Comparison of ENCODE assay signal across 21 cellular contexts in genomic region chr18:60585670-60586069, GRCh38.
"Had no signal": no experiment of that assay in that cellular context is flagged by ENCODE, and none has a peak within 500 bp of the region (broad histone marks: within the 10 kb centered on the region; RNA-seq: fewer than 3 reads in every experiment).

No MANE protein-coding gene starts in this region.

- DNase-seq: activated B cell treated with CpG ODN at 0.5 μM for 24 hours; activated CD4-positive, alpha-beta T cell treated with anti-CD3 and anti-CD28 coated beads for 48 hours; activated CD8-positive, alpha-beta memory T cell treated with anti-CD3 and anti-CD28 coated beads, Interleukin-2, amount 50 U/mL, for 4 hours; activated CD8-positive, alpha-beta T cell treated with anti-CD3 and anti-CD28 coated beads, Interleukin-2, amount 10 ng/mL, durations not matched to agents 7 days and 5 days; activated gamma-delta T cell; activated T-cell treated with anti-CD3 and anti-CD28 coated beads, Interleukin-2, amount 50 U/mL, for 72 hours; amniotic stem cell; colonic mucosa; effector CD4-positive, alpha-beta T cell; esophagus squamous epithelium; mammary epithelial cell; mucosa of descending colon; naive thymus-derived CD4-positive, alpha-beta T cell; ovary; stimulated activated CD4-positive, alpha-beta T cell treated with anti-CD3 and anti-CD28 coated beads, Interleukin-2, amount 100 ng/mL, for 24 hours; stomach had no signal

- H3K4me3 ChIP-seq: colonic mucosa, esophagus squamous epithelium, hepatocyte, mucosa of descending colon, ovary, stomach, thoracic aorta had no signal

- H3K27ac ChIP-seq: colonic mucosa, esophagus squamous epithelium, hepatocyte, ovary, stomach, thoracic aorta had no signal

- H3K36me3 ChIP-seq: colonic mucosa, esophagus squamous epithelium, ovary, stomach, thoracic aorta had no signal

- H3K27ac Mint-ChIP-seq: activated B cell treated with CpG ODN at 0.5 μM for 24 hours; activated CD8-positive, alpha-beta T cell treated with anti-CD3 and anti-CD28 coated beads, Interleukin-2, amount 10 ng/mL, durations not matched to agents 7 days and 5 days; activated naive CD4-positive, alpha-beta T cell treated with anti-CD3 and anti-CD28 coated beads, Interleukin-2, amount 50 U/mL, for 72 hours; activated T-cell treated with anti-CD3 and anti-CD28 coated beads, Interleukin-2, amount 50 U/mL, for 72 hours; naive thymus-derived CD4-positive, alpha-beta T cell had no signal

- H2AFZ ChIP-seq: hepatocyte had no signal

- H3K36me3 Mint-ChIP-seq: activated naive CD4-positive, alpha-beta T cell treated with anti-CD3 and anti-CD28 coated beads, Interleukin-2, amount 50 U/mL, for 72 hours; naive thymus-derived CD4-positive, alpha-beta T cell had no signal

- H3K79me2 ChIP-seq: hepatocyte had no signal

- ATAC-seq: activated CD8-positive, alpha-beta T cell treated with anti-CD3 and anti-CD28 coated beads, Interleukin-2, amount 10 ng/mL, durations not matched to agents 7 days and 5 days; activated naive CD4-positive, alpha-beta T cell treated with anti-CD3 and anti-CD28 coated beads, Interleukin-2, amount 50 U/mL, for 72 hours; activated T-cell treated with anti-CD3 and anti-CD28 coated beads, Interleukin-2, amount 50 U/mL, for 72 hours; left lobe of liver; mucosa of descending colon; naive thymus-derived CD4-positive, alpha-beta T cell; sciatic nerve had no signal

- H3K4me1 Mint-ChIP-seq: activated B cell treated with CpG ODN at 0.5 μM for 24 hours; naive thymus-derived CD4-positive, alpha-beta T cell had no signal

- H3K27me3 ChIP-seq: colonic mucosa, esophagus squamous epithelium, hepatocyte, ovary, stomach had no signal

- H3K4me3 Mint-ChIP-seq: activated B cell treated with CpG ODN at 0.5 μM for 24 hours; activated CD8-positive, alpha-beta T cell treated with anti-CD3 and anti-CD28 coated beads, Interleukin-2, amount 10 ng/mL, durations not matched to agents 7 days and 5 days; activated T-cell treated with anti-CD3 and anti-CD28 coated beads, Interleukin-2, amount 50 U/mL, for 72 hours; naive thymus-derived CD4-positive, alpha-beta T cell had no signal

- H3K27me3 Mint-ChIP-seq: naive thymus-derived CD4-positive, alpha-beta T cell had no signal

- H3K4me1 ChIP-seq: colonic mucosa, esophagus squamous epithelium, stomach had no signal

- H3K9me3 ChIP-seq: colonic mucosa, esophagus squamous epithelium, mucosa of descending colon, ovary, stomach, thoracic aorta had no signal

- H3K4me2 ChIP-seq: hepatocyte had no signal
